ENCODE assay signal across 1 cellular context in the genomic region with DNA sequence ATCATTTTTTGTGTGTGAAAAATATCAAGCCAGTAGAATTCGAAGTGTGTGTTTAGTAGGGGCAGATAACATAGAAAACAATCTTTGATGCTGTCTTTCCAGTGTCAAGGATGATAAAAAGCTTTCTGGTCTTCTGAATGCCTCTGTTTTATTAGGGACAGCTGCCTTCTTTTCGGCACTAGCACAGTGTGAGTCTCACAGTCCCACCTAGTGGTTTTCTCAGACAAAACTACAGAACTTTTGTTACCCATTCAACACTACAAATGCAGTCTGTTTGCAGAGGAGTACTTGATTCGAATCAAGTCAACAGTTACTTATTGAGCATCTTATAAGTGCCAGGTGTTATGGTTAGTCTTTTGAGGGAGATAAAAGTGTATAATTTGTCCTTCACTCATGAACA.
TF ChIP-seq lines count a peak whose summit lies in the region.

No MANE protein-coding gene starts in this region.

TF ChIP-seq in H1, 55 proteins besides CTCF, POLR2A, EP300 and RAD21 (continued from another document):
- TF ChIP-seq, protein P1, sequence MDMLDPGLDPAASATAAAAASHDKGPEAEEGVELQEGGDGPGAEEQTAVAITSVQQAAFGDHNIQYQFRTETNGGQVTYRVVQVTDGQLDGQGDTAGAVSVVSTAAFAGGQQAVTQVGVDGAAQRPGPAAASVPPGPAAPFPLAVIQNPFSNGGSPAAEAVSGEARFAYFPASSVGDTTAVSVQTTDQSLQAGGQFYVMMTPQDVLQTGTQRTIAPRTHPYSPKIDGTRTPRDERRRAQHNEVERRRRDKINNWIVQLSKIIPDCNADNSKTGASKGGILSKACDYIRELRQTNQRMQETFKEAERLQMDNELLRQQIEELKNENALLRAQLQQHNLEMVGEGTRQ (IDR thresholded peaks at IDR 0.05; ENCODE audit: low read length): no peak
- TF ChIP-seq MAFK (IDR thresholded peaks at IDR 0.05; ENCODE audit: low read depth, low read length) (no peak), CEBPB (IDR thresholded peaks at IDR 0.05; ENCODE audit: low read depth, low read length) (no peak)
- TF ChIP-seq, protein P2, sequence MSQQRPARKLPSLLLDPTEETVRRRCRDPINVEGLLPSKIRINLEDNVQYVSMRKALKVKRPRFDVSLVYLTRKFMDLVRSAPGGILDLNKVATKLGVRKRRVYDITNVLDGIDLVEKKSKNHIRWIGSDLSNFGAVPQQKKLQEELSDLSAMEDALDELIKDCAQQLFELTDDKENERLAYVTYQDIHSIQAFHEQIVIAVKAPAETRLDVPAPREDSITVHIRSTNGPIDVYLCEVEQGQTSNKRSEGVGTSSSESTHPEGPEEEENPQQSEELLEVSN (IDR thresholded peaks at IDR 0.05): no peak
